10 cellular contexts compared by ENCODE assay signal in genomic region chr4:121256887-121257426, GRCh38.
A peak's percentile ranks its signal among the peaks of the same experiment; 100 is the strongest.
DNase-seq lines count a peak whose midpoint lies in the region; ATAC-seq and TF ChIP-seq lines count a peak whose summit lies in the region.
"Had no signal": no experiment of that assay in that cellular context is flagged by ENCODE, and none has a peak within 500 bp of the region (broad histone marks: within the 10 kb centered on the region; RNA-seq: fewer than 3 reads in every experiment).

No MANE protein-coding gene starts in this region.

- H3K36me3 Mint-ChIP-seq in activated T-cell treated with anti-CD3 and anti-CD28 coated beads, Interleukin-2, amount 50 U/mL, for 24 hours (ENCODE audit: low read depth) = no peaks in the 10 kb centered on the region
- H3K36me3 Mint-ChIP-seq in activated naive CD4-positive, alpha-beta T cell treated with anti-CD3 and anti-CD28 coated beads, Interleukin-2, amount 10 ng/mL, durations not matched to agents 7 days and 5 days = no peaks in the 10 kb centered on the region

- H3K27ac ChIP-seq in smooth muscle cell (ENCODE audit: low read depth) (peak overlapping the region; percentile 50), heart right ventricle (peak overlapping the region in 1 of 10 donors; percentile 58)

- H3K4me2 ChIP-seq in smooth muscle cell = no peak overlapping the region

- no peaks in the 10 kb centered on the region for H3K36me3 ChIP-seq in smooth muscle cell (ENCODE audit: low read depth)
- no peaks in the 10 kb centered on the region for H3K36me3 ChIP-seq in heart right ventricle

- no peak overlapping the region for H3K9ac ChIP-seq in smooth muscle cell (ENCODE audit: low read depth)

- H4K20me1 ChIP-seq in smooth muscle cell (ENCODE audit: low read depth) = no peaks in the 10 kb centered on the region

- no peaks in the 10 kb centered on the region for H3K27me3 Mint-ChIP-seq in activated T-cell treated with anti-CD3 and anti-CD28 coated beads, Interleukin-2, amount 50 U/mL, for 24 hours
- no peaks in the 10 kb centered on the region for H3K27me3 Mint-ChIP-seq in activated naive CD4-positive, alpha-beta T cell treated with anti-CD3 and anti-CD28 coated beads, Interleukin-2, amount 10 ng/mL, durations not matched to agents 7 days and 5 days

- H3K4me1 Mint-ChIP-seq in activated T-cell treated with anti-CD3 and anti-CD28 coated beads, Interleukin-2, amount 50 U/mL, for 24 hours (ENCODE audit: low read depth) = peaks cover 57% of the 10 kb centered on the region
- peaks cover 34% of the 10 kb centered on the region for H3K4me1 Mint-ChIP-seq in activated naive CD4-positive, alpha-beta T cell treated with anti-CD3 and anti-CD28 coated beads, Interleukin-2, amount 10 ng/mL, durations not matched to agents 7 days and 5 days
- H3K4me1 Mint-ChIP-seq: neural crest cell had no signal

- peak; percentile 1 for ATAC-seq in HG03060 (IDR thresholded peaks at IDR 0.05; ENCODE audit: low read depth, unreplicated experiment)
- no peak for ATAC-seq in heart right ventricle
- no peak for ATAC-seq in HG03571 (IDR thresholded peaks at IDR 0.05; ENCODE audit: unreplicated experiment)

- H3K4me3 ChIP-seq in smooth muscle cell = no peak overlapping the region
- no peak overlapping the region for H3K4me3 ChIP-seq in heart right ventricle

- no peak overlapping the region for H2AFZ ChIP-seq in smooth muscle cell (ENCODE audit: low read depth)

- no peaks in the 10 kb centered on the region for H3K4me1 ChIP-seq in smooth muscle cell (ENCODE audit: low read depth)
- peaks cover 0 to 19% (median 0%) of the 10 kb centered on the region in 9 donors for H3K4me1 ChIP-seq in heart right ventricle

- H3K4me3 Mint-ChIP-seq in activated T-cell treated with anti-CD3 and anti-CD28 coated beads, Interleukin-2, amount 50 U/mL, for 24 hours = peak overlapping the region; percentile 61
- H3K4me3 Mint-ChIP-seq in activated naive CD4-positive, alpha-beta T cell treated with anti-CD3 and anti-CD28 coated beads, Interleukin-2, amount 10 ng/mL, durations not matched to agents 7 days and 5 days = no peak overlapping the region
- H3K4me3 Mint-ChIP-seq: neural crest cell had no signal

- peak; percentile 34 for DNase-seq in activated T-cell treated with anti-CD3 and anti-CD28 coated beads, Interleukin-2, amount 50 U/mL, for 24 hours
- no peak for DNase-seq in activated T-cell treated with anti-CD3 and anti-CD28 coated beads for 4 hours
- no peak for DNase-seq in activated naive CD4-positive, alpha-beta T cell treated with anti-CD3 and anti-CD28 coated beads, Interleukin-2, amount 10 ng/mL, durations not matched to agents 7 days and 5 days
- DNase-seq in smooth muscle cell (lab: John Stamatoyannopoulos, UW; ENCODE audit: unreplicated experiment) = no peak
- DNase-seq in heart right ventricle = no peak
- DNase-seq in C1 segment of cervical spinal cord (lab: John Stamatoyannopoulos, UW) = no peak
- DNase-seq: NCI-H510A had no signal

- peak overlapping the region; percentile 98 for H3K27ac Mint-ChIP-seq in activated T-cell treated with anti-CD3 and anti-CD28 coated beads, Interleukin-2, amount 50 U/mL, for 24 hours
- H3K27ac Mint-ChIP-seq in activated naive CD4-positive, alpha-beta T cell treated with anti-CD3 and anti-CD28 coated beads, Interleukin-2, amount 10 ng/mL, durations not matched to agents 7 days and 5 days = peak overlapping the region; percentile 43

- WGBS in smooth muscle cell (ENCODE audit: low lambda C conversion rate) = 81% methylated on average over 3 of the region's 3 CpGs
- 90 to 91% methylated on average over 3 of the region's 3 CpGs for WGBS in heart right ventricle, 2 donors

- no peaks in the 10 kb centered on the region for H3K9me3 Mint-ChIP-seq in activated T-cell treated with anti-CD3 and anti-CD28 coated beads, Interleukin-2, amount 50 U/mL, for 24 hours
- H3K9me3 Mint-ChIP-seq in activated naive CD4-positive, alpha-beta T cell treated with anti-CD3 and anti-CD28 coated beads, Interleukin-2, amount 10 ng/mL, durations not matched to agents 7 days and 5 days = peaks cover 3% of the 10 kb centered on the region

- intact Hi-C loops in heart right ventricle (cut with DNase I) = loop anchor here in 5 of 10 donors (10.0 kb wide), 2 partner anchors 1102 to 1182 kb away; no protein-coding TSS in a partner anchor

- no peaks in the 10 kb centered on the region for H3K27me3 ChIP-seq in smooth muscle cell (ENCODE audit: low read depth)
- no peaks in the 10 kb centered on the region for H3K27me3 ChIP-seq in heart right ventricle

- CTCF ChIA-PET in activated naive CD4-positive, alpha-beta T cell treated with anti-CD3 and anti-CD28 coated beads, Interleukin-2, amount 10 ng/mL, durations not matched to agents 7 days and 5 days (lab: Charles Lee) = interaction anchor here (10.5 kb wide), 1 partner anchor 66 kb away, joined by 97 read pairs; no protein-coding TSS in a partner anchor

- no peak for TF ChIP-seq CTCF in smooth muscle cell (IDR thresholded peaks at IDR 0.05; ENCODE audit: borderline replicate concordance, insufficient read depth, poor library complexity, severe bottlenecking)
- no peak for TF ChIP-seq CTCF in heart right ventricle (IDR thresholded peaks at IDR 0.05)

- no peaks in the 10 kb centered on the region for H3K79me2 ChIP-seq in smooth muscle cell (ENCODE audit: low read depth)

- peaks cover 4% of the 10 kb centered on the region for H3F3A ChIP-seq in smooth muscle cell (ENCODE audit: low read depth)

- no peaks in the 10 kb centered on the region for H3K9me3 ChIP-seq in smooth muscle cell (replicated peaks; ENCODE audit: low read depth)
- peaks cover 0 to 3% (median 0%) of the 10 kb centered on the region in 11 donors for H3K9me3 ChIP-seq in heart right ventricle
